In the genomic region with DNA sequence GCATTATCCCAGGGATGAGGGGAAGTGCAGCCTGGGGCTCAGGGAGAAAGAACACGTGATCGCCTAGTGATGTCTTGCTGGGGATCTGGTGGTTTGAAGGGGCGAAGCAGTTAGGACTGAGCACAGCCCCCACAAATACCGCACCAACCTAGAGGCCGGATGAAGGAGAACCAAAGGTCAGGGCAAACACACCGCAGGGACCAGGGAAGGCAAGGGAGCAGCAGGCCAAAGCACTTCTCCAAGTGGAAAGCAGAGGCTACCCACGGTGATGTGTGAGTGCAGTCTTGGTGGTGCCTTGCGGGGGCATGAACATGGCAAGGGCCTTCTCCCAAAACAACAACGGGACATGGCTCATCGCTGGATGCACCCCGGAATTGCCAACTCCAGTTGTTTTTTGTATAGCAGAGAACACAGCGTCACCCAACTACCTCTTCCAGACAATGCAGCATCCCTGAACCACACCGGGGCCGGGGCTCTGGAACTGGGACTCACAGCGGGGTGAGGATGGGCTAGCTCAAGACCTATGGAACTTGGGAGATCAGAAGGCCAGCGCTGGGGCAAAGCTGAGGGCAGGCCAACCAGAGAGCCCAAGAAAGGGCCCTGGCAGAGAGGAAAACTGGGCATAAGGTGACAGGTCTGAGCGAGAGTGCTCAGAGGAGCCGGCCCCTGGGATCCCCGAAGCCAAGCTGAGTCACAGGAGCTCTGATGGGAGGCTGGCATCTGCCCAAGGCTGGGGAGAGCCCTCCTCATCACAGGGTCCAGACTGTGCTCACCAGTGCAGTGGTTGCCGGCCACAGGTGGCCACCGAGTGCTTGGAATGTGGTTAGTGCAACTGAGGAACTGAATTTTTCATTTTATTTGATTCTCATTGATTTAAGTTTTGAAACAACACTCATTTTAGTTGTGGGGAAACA, we compare ENCODE assay signal across 22 cellular contexts. TPM values are rescaled to one million over a fixed set of nuclear protein-coding genes. Genes with fewer than 3 reads are reported as not detected.
DNase-seq lines count a peak whose midpoint lies in the region; ATAC-seq and TF ChIP-seq lines count a peak whose summit lies in the region.
"Had no signal": no experiment of that assay in that cellular context is flagged by ENCODE, and none has a peak within 500 bp of the region (broad histone marks: within the 10 kb centered on the region; RNA-seq: fewer than 3 reads in every experiment).

No MANE protein-coding gene starts in this region.

- H3K27me3 ChIP-seq in SK-N-SH (ENCODE audit: insufficient read depth), result no peaks in the 10 kb centered on the region
- H3K27me3 ChIP-seq: gastroesophageal sphincter, pancreas had no signal

- H3K4me2 ChIP-seq in SK-N-SH, result no peak overlapping the region

- TF ChIP-seq CTCF in SK-N-SH (IDR thresholded peaks at IDR 0.05), result peak; percentile 12; the same call in 1 of the 2 replicates
- no peak for TF ChIP-seq CTCF in omental fat pad (IDR thresholded peaks at IDR 0.05)

- DNase-seq in HK-2 (ENCODE audit: unreplicated experiment), result peak; percentile 35
- no peak for DNase-seq in SK-N-SH
- DNase-seq in glomerular visceral epithelial cell (ENCODE audit: extremely low spot score), result peak; percentile 83
- DNase-seq in omental fat pad (ENCODE audit: low spot score), result no peak
- DNase-seq in activated naive CD4-positive, alpha-beta T cell treated with anti-CD3 and anti-CD28 coated beads, Interleukin-2, amount 10 ng/mL, durations not matched to agents 7 days and 5 days, result no peak
- DNase-seq in activated naive CD4-positive, alpha-beta T cell (lab: John Stamatoyannopoulos, UW), result no peak
- DNase-seq: activated CD4-positive, alpha-beta T cell treated with anti-CD3 and anti-CD28 coated beads, Interleukin-2, amount 50 U/mL, for 1 hour; activated naive CD4-positive, alpha-beta T cell treated with anti-CD3 and anti-CD28 coated beads, Interleukin-2, amount 50 U/mL, for 16 hours; Caco-2; GDM1; HFFc6; Karpas-422; NCI-H1436; NCI-H2171 treated with DMSO at 0.1 percent for 48 hours; pancreas; spleen had no signal

- POLR2A ChIA-PET in SK-N-SH (lab: Yijun Ruan, JAX), result no interaction called here

- no peak overlapping the region for H3K4me3 Mint-ChIP-seq in activated naive CD4-positive, alpha-beta T cell treated with anti-CD3 and anti-CD28 coated beads, Interleukin-2, amount 10 ng/mL, durations not matched to agents 7 days and 5 days
- H3K4me3 Mint-ChIP-seq: dendritic cell treated with granulocyte-macrophage colony-stimulating factor and Interleukin-4, amounts not matched to agents 40 ng/mL and 50 ng/mL, for 4 days; HFFc6 had no signal

- CTCF ChIA-PET in SK-N-SH (lab: Yijun Ruan, JAX), result interaction anchor here (0.9 to 2.0 kb wide), 3 partner anchors 10 to 17 kb away, joined by 3 to 6 read pairs (median 4); no protein-coding TSS in a partner anchor
- CTCF ChIA-PET in activated naive CD4-positive, alpha-beta T cell treated with anti-CD3 and anti-CD28 coated beads, Interleukin-2, amount 10 ng/mL, durations not matched to agents 7 days and 5 days (lab: Charles Lee), result no interaction called here

- no peaks in the 10 kb centered on the region for H3K36me3 ChIP-seq in SK-N-SH (replicated peaks in 1 of 2; ENCODE audit: control insufficient read depth in 1 of 2, insufficient read depth in 2 of 2, low read length in 1 of 2)
- H3K36me3 ChIP-seq: gastroesophageal sphincter, pancreas, spleen, thoracic aorta had no signal

- no peak overlapping the region for H3K27ac ChIP-seq in SK-N-SH (ENCODE audit: low read depth in 2 of 2, low read length in 1 of 2)
- H3K27ac ChIP-seq: epithelial cell of prostate, gastroesophageal sphincter, pancreas, spleen, thoracic aorta had no signal

- H4K20me1 ChIP-seq in SK-N-SH (ENCODE audit: insufficient read depth), result no peaks in the 10 kb centered on the region

- TF ChIP-seq EP300 in SK-N-SH (IDR thresholded peaks at IDR 0.05; ENCODE audit: borderline replicate concordance in 1 of 2, low read depth in 1 of 2, low read length in 1 of 2), result no peak

- no peaks in the 10 kb centered on the region for H3K4me1 ChIP-seq in SK-N-SH (ENCODE audit: control insufficient read depth in 1 of 2, insufficient read depth in 2 of 2, low read depth in 1 of 2, low read length in 1 of 2)
- H3K4me1 ChIP-seq: Caco-2, gastroesophageal sphincter, pancreas, spleen had no signal

- H3K9me3 ChIP-seq in SK-N-SH, result no peaks in the 10 kb centered on the region
- H3K9me3 ChIP-seq: Caco-2, gastroesophageal sphincter, pancreas, spleen, thoracic aorta had no signal

- WGBS in SK-N-SH (ENCODE audit: low lambda C conversion rate), result 87% methylated on average over 19 of the region's 21 CpGs

- H3K9ac ChIP-seq in SK-N-SH, result no peak overlapping the region

- no peaks in the 10 kb centered on the region for H3K79me2 ChIP-seq in SK-N-SH (ENCODE audit: insufficient read depth)

- no peak overlapping the region for H3K4me3 ChIP-seq in SK-N-SH (ENCODE audit: low read depth in 2 of 2, low read length in 1 of 2)
- H3K4me3 ChIP-seq: gastroesophageal sphincter, pancreas, spleen, thoracic aorta had no signal

- no peaks in the 10 kb centered on the region for H3K4me1 Mint-ChIP-seq in activated naive CD4-positive, alpha-beta T cell treated with anti-CD3 and anti-CD28 coated beads, Interleukin-2, amount 10 ng/mL, durations not matched to agents 7 days and 5 days

- TF ChIP-seq RAD21 in SK-N-SH (IDR thresholded peaks at IDR 0.05; ENCODE audit: low read length), result no peak

- no peaks in the 10 kb centered on the region for H3K9me3 Mint-ChIP-seq in activated naive CD4-positive, alpha-beta T cell treated with anti-CD3 and anti-CD28 coated beads, Interleukin-2, amount 10 ng/mL, durations not matched to agents 7 days and 5 days
- H3K9me3 Mint-ChIP-seq: dendritic cell treated with granulocyte-macrophage colony-stimulating factor and Interleukin-4, amounts not matched to agents 40 ng/mL and 50 ng/mL, for 4 days; HFFc6 had no signal

- peaks cover 17% of the 10 kb centered on the region for H3K27me3 Mint-ChIP-seq in activated naive CD4-positive, alpha-beta T cell treated with anti-CD3 and anti-CD28 coated beads, Interleukin-2, amount 10 ng/mL, durations not matched to agents 7 days and 5 days

- no peaks in the 10 kb centered on the region for H3K36me3 Mint-ChIP-seq in activated naive CD4-positive, alpha-beta T cell treated with anti-CD3 and anti-CD28 coated beads, Interleukin-2, amount 10 ng/mL, durations not matched to agents 7 days and 5 days

- H3K27ac Mint-ChIP-seq in activated naive CD4-positive, alpha-beta T cell treated with anti-CD3 and anti-CD28 coated beads, Interleukin-2, amount 10 ng/mL, durations not matched to agents 7 days and 5 days, result no peak overlapping the region
- H3K27ac Mint-ChIP-seq: dendritic cell treated with granulocyte-macrophage colony-stimulating factor and Interleukin-4, amounts not matched to agents 40 ng/mL and 50 ng/mL, for 4 days; HFFc6 had no signal

- peaks cover 13% of the 10 kb centered on the region for H3F3A ChIP-seq in SK-N-SH (replicated peaks; ENCODE audit: insufficient read depth)

- ATAC-seq in omental fat pad (ENCODE audit: low FRiP score), result peak; percentile 38
- no peak for ATAC-seq in HG03139 (IDR thresholded peaks at IDR 0.05; ENCODE audit: unreplicated experiment)
- ATAC-seq in GM21825 (IDR thresholded peaks at IDR 0.05; ENCODE audit: unreplicated experiment), result no peak
- ATAC-seq: gastroesophageal sphincter, pancreas had no signal

- no peaks in the 10 kb centered on the region for H3K9me2 ChIP-seq in SK-N-SH

- no peak overlapping the region for H2AFZ ChIP-seq in SK-N-SH (ENCODE audit: low read depth)

TF ChIP-seq in SK-N-SH, 30 proteins besides CTCF, POLR2A, EP300 and RAD21:
- TF ChIP-seq NFIC (IDR thresholded peaks at IDR 0.05; ENCODE audit: borderline replicate concordance) (peak; percentile 69), YY1 (IDR thresholded peaks at IDR 0.05; ENCODE audit: low read depth) (no peak), MEF2A (IDR thresholded peaks at IDR 0.05; ENCODE audit: borderline replicate concordance, low read depth) (no peak), FOSL2 (IDR thresholded peaks at IDR 0.05; ENCODE audit: borderline replicate concordance, low read depth) (peak; percentile 46; the same call in 1 of the 2 replicates), TCF12 (IDR thresholded peaks at IDR 0.05) (peak; percentile 33; the same call in 1 of the 2 replicates), PBX3 (IDR thresholded peaks at IDR 0.05) (peak; percentile 31)

RNA-seq across cellular contexts. Expression of gene GALNT16, which starts 11.1 kb away (rescaled TPM):
- polyA plus RNA-seq in SK-N-SH (2012; rRNA removed), result 12.7 and 17.0 TPM in 2 replicates
- polyA plus RNA-seq in SK-N-SH (2012; cell fraction: cytosol; rRNA removed), result 8.9 and 12.4 TPM in 2 replicates
- polyA plus RNA-seq in SK-N-SH (2012; cell fraction: nucleus; rRNA removed), result 22.8 and 32.1 TPM in 2 replicates
- total RNA-seq in omental fat pad, result 10 to 100 TPM in 1 of 4 donors, 1 to 10 TPM in 3; 6.5 to 18.3 (median 8.1) TPM

Comparison
In these comparisons a context has a peak if more than half of its experiments do, and no peak if none do; other contexts are left out.
1. DNase-seq: peak in HK-2 (single experiment) and glomerular visceral epithelial cell (single experiment); none in SK-N-SH (single experiment), omental fat pad (single experiment), activated naive CD4-positive, alpha-beta T cell treated with anti-CD3 and anti-CD28 coated beads, Interleukin-2, amount 10 ng/mL, durations not matched to agents 7 days and 5 days (single experiment) and activated naive CD4-positive, alpha-beta T cell (0 of 4).